ENCODE assay signal across 19 cellular contexts in genomic region chr1:227561303-227561702, GRCh38. TPM values are rescaled to one million over a fixed set of nuclear protein-coding genes. Genes with fewer than 3 reads are reported as not detected.
DNase-seq lines count a peak whose midpoint lies in the region; ATAC-seq and TF ChIP-seq lines count a peak whose summit lies in the region.
"Had no signal": no experiment of that assay in that cellular context is flagged by ENCODE, and none has a peak within 500 bp of the region (broad histone marks: within the 10 kb centered on the region; RNA-seq: fewer than 3 reads in every experiment).

No MANE protein-coding gene starts in this region.

- no peak for ATAC-seq in natural killer cell
- ATAC-seq in natural killer cell treated with Interleukin-12 subunit alpha and Interleukin-12 subunit beta and Interleukin-15 and Interleukin-18, amount 100 ng/mL, for 72 hours, result no peak
- ATAC-seq in sciatic nerve, result peak; percentile 11
- ATAC-seq in aorta (ENCODE audit: low FRiP score), result no peak
- no peak for ATAC-seq in GM18502 (IDR thresholded peaks at IDR 0.05; ENCODE audit: poor library complexity, unreplicated experiment)
- no peak for ATAC-seq in HG03135 (IDR thresholded peaks at IDR 0.05; ENCODE audit: unreplicated experiment)
- ATAC-seq: CD8-positive, alpha-beta T cell had no signal

- intact Hi-C loops in natural killer cell (cut with micrococcal nuclease) (loop anchor here (5.0 kb wide), 2 partner anchors 46 to 176 kb away; partner anchors contain the start of genes JMJD4 and SNAP47), sciatic nerve (cut with DNase I) (no loop called here), aorta (cut with DNase I) (loop anchor here in 1 of 2 donors (5.0 kb wide), 1 partner anchor 171 kb away; no protein-coding TSS in a partner anchor)

- H3K27me3 ChIP-seq in aorta (ENCODE audit: control insufficient read depth in 1 of 2, insufficient read depth in 2 of 2, low read length in 1 of 2), result no peaks in the 10 kb centered on the region
- H3K27me3 ChIP-seq: SJSA1 had no signal

- H3K27ac Mint-ChIP-seq in natural killer cell, result no peak overlapping the region
- H3K27ac Mint-ChIP-seq in natural killer cell treated with Interleukin-12 subunit alpha and Interleukin-12 subunit beta and Interleukin-15 and Interleukin-18, amount 100 ng/mL, for 72 hours, result no peak overlapping the region
- H3K27ac Mint-ChIP-seq: CD8-positive, alpha-beta T cell had no signal

- H3K36me3 ChIP-seq in aorta (ENCODE audit: control insufficient read depth in 1 of 2, insufficient read depth in 2 of 2, low read length in 1 of 2), result no peaks in the 10 kb centered on the region
- H3K36me3 ChIP-seq: SJSA1 had no signal

- TF ChIP-seq CTCF in natural killer cell (IDR thresholded peaks at IDR 0.05) (no peak), choroid plexus epithelial cell (conservative IDR thresholded peaks at IDR 0.05; ENCODE audit: low read depth, low read length) (no peak)

- peaks cover 33 to 34% of the 10 kb centered on the region in 2 donors for H3K27me3 Mint-ChIP-seq in natural killer cell (ENCODE audit: low read depth in 2 of 2)
- peaks cover 20 to 31% of the 10 kb centered on the region in 2 donors for H3K27me3 Mint-ChIP-seq in natural killer cell treated with Interleukin-12 subunit alpha and Interleukin-12 subunit beta and Interleukin-15 and Interleukin-18, amount 100 ng/mL, for 72 hours

- H3K4me1 Mint-ChIP-seq in natural killer cell, result peaks cover 18 to 38% of the 10 kb centered on the region in 2 donors
- H3K4me1 Mint-ChIP-seq in natural killer cell treated with Interleukin-12 subunit alpha and Interleukin-12 subunit beta and Interleukin-15 and Interleukin-18, amount 100 ng/mL, for 72 hours (ENCODE audit: low read depth in 2 of 2), result peaks cover 22 to 28% of the 10 kb centered on the region in 2 donors

- H3K4me3 Mint-ChIP-seq in natural killer cell, result peak overlapping the region; percentile 33
- no peak overlapping the region for H3K4me3 Mint-ChIP-seq in natural killer cell treated with Interleukin-12 subunit alpha and Interleukin-12 subunit beta and Interleukin-15 and Interleukin-18, amount 100 ng/mL, for 72 hours
- H3K4me3 Mint-ChIP-seq: CD8-positive, alpha-beta T cell had no signal

- H3K4me3 ChIP-seq in choroid plexus epithelial cell (ENCODE audit: low read depth, low read length) (peak overlapping the region; percentile 32), aorta (ENCODE audit: low read length in 2 of 2) (no peak overlapping the region)
- H3K4me3 ChIP-seq: SJSA1 had no signal

- H3K9me3 ChIP-seq in aorta (ENCODE audit: control insufficient read depth, low read length), result no peaks in the 10 kb centered on the region

- H3K27ac ChIP-seq in aorta (ENCODE audit: low read depth in 1 of 2, low read length in 2 of 2), result no peak overlapping the region
- H3K27ac ChIP-seq: SJSA1 had no signal

- H3K4me1 ChIP-seq in aorta (ENCODE audit: control insufficient read depth in 1 of 2, insufficient read depth in 2 of 2, low read length in 2 of 2), result no peaks in the 10 kb centered on the region

- 19 to 38% methylated on average over 25 to 30 of the region's 30 CpGs for WGBS in aorta, 2 donors

- H3K36me3 Mint-ChIP-seq in natural killer cell, result no peaks in the 10 kb centered on the region
- H3K36me3 Mint-ChIP-seq in natural killer cell treated with Interleukin-12 subunit alpha and Interleukin-12 subunit beta and Interleukin-15 and Interleukin-18, amount 100 ng/mL, for 72 hours, result peaks cover 14% of the 10 kb centered on the region

- H3K9me3 Mint-ChIP-seq in natural killer cell, result peaks cover 2 to 3% of the 10 kb centered on the region in 2 donors
- H3K9me3 Mint-ChIP-seq in natural killer cell treated with Interleukin-12 subunit alpha and Interleukin-12 subunit beta and Interleukin-15 and Interleukin-18, amount 100 ng/mL, for 72 hours, result no peaks in the 10 kb centered on the region
- H3K9me3 Mint-ChIP-seq: CD8-positive, alpha-beta T cell had no signal

- DNase-seq in natural killer cell (peak; percentile 15), choroid plexus epithelial cell (ENCODE audit: low read depth) (no peak), sciatic nerve (ENCODE audit: low spot score) (no peak), aorta (peak; percentile 44 to 70), NCI-H446 treated with DMSO at 0.1 percent for 48 hours (lab: John Stamatoyannopoulos, UW) (no peak)
- no peak for DNase-seq in natural killer cell treated with Interleukin-12 subunit alpha and Interleukin-12 subunit beta and Interleukin-15 and Interleukin-18, amount 100 ng/mL, for 72 hours (ENCODE audit: low spot score)
- DNase-seq: ACHN; Kasumi-1; NCI-H146; NCI-H2081 treated with DMSO at 0.1 percent for 48 hours; NCI-H226; NCI-H69; NK-92 treated with Interleukin-12 subunit alpha and Interleukin-12 subunit beta, amount 100 ng/mL, for 24 hours; OCI-M1; RPMI8226 had no signal

RNA-seq across cellular contexts. Expression of gene ZNF678, which starts 2.1 kb away (rescaled TPM):
- total RNA-seq in natural killer cell (10 to 100 TPM in 2 of 3 donors, 1 to 10 TPM in 1; 9.7 to 14.0 (median 10.7) TPM), sciatic nerve (9.7 TPM), aorta (1 to 10 TPM; 7.2 to 9.7 TPM)
- 1 to 10 TPM; 5.7 to 7.6 TPM for total RNA-seq in natural killer cell treated with Interleukin-12 subunit alpha and Interleukin-12 subunit beta and Interleukin-15 and Interleukin-18, amount 100 ng/mL, for 72 hours
- 1 to 10 TPM; 1.8 to 2.8 TPM for polyA plus RNA-seq in aorta

Comparison
In these comparisons a context has a peak if more than half of its experiments do, and no peak if none do; other contexts are left out.
1. DNase-seq: peak in natural killer cell (single experiment) and aorta (2 of 2); none in natural killer cell treated with Interleukin-12 subunit alpha and Interleukin-12 subunit beta and Interleukin-15 and Interleukin-18, amount 100 ng/mL, for 72 hours (single experiment), choroid plexus epithelial cell (single experiment), sciatic nerve (single experiment) and NCI-H446 treated with DMSO at 0.1 percent for 48 hours (single experiment).